ENCODE assay signal across 9 cellular contexts in the genomic region with DNA sequence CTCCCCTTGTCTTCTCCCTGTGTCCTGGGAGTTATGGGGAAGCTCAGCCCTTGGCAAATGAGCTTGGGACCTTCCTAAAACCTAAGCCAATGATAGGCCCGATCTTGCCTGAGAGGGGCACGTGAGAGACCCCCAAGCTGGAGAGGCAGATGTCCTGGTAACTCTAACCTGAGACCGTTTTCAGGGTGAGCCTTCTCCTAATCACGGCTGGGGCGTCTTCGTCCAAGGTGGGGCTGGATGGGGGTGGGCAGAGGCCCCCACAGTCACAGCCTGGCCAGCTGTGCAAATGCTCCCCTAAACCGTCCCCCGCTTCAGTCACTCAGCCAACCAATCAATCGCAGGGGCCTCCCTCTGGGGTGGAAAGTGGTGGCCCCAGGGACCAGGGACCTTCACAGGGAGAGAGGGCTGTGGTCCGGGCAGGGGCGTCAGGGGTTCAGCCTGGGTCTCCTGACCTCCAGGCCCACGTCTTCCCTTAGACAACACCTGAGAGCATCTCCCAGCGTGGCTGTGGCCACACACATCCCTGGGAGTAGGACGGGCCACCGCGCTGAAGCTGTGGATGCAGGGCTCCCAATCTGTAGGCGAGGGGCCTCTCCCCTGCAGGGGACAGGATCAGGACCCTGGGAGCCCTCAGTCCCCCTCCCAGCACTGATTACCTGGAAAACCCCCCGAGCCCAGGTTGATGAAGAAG. TPM values are rescaled to one million over a fixed set of nuclear protein-coding genes. Genes with fewer than 3 reads are reported as not detected.
A peak's percentile ranks its signal among the peaks of the same experiment; 100 is the strongest.
DNase-seq lines count a peak whose midpoint lies in the region; ATAC-seq and TF ChIP-seq lines count a peak whose summit lies in the region.
"Had no signal": no experiment of that assay in that cellular context is flagged by ENCODE, and none has a peak within 500 bp of the region (broad histone marks: within the 10 kb centered on the region; RNA-seq: fewer than 3 reads in every experiment).

No MANE protein-coding gene starts in this region.

- H3K27ac ChIP-seq in lower lobe of right lung (no peak overlapping the region), suprapubic skin (no peak overlapping the region)

- H3K36me3 Mint-ChIP-seq in T-helper 2 cell treated with Interferon-gamma antibody and Interleukin-4, amounts not matched to agents 5 μg/mL and 100 μg/mL, for 36 hours (ENCODE audit: low read depth): no peaks in the 10 kb centered on the region

- in situ Hi-C loops in astrocyte of the cerebellum (cut with HindIII; ENCODE audit: low sequenced_read_pairs): no loop called here

- 63% methylated on average over 11 of the region's 18 CpGs for WGBS in suprapubic skin

- H3K4me1 ChIP-seq in lower lobe of right lung (peaks cover 22% of the 10 kb centered on the region), suprapubic skin (peaks cover 37% of the 10 kb centered on the region)

- DNase-seq in T-helper 2 cell treated with Interferon-gamma antibody and Interleukin-4, amounts not matched to agents 5 μg/mL and 100 μg/mL, for 36 hours (ENCODE audit: low spot score): no peak
- no peak for DNase-seq in T-helper 2 cell
- DNase-seq in astrocyte of the cerebellum (ENCODE audit: low read depth): no peak
- DNase-seq in lower lobe of right lung: no peak
- DNase-seq in suprapubic skin (ENCODE audit: low spot score in 2 of 2): no peak
- no peak for DNase-seq in inferior parietal cortex (ENCODE audit: extremely low spot score)
- no peak for DNase-seq in stimulated activated CD4-positive, alpha-beta T cell treated with anti-CD3 and anti-CD28 coated beads, Interleukin-12 subunit alpha, Interleukin-12 subunit beta, amount 100 ng/mL, for 4 hours
- DNase-seq: ACHN had no signal

- no peaks in the 10 kb centered on the region for H3K9me3 Mint-ChIP-seq in T-helper 2 cell treated with Interferon-gamma antibody and Interleukin-4, amounts not matched to agents 5 μg/mL and 100 μg/mL, for 36 hours

- no peak for TF ChIP-seq CTCF in astrocyte of the cerebellum (IDR thresholded peaks at IDR 0.05; ENCODE audit: low read depth, low read length, missing control alignments)
- no peak for TF ChIP-seq CTCF in lower lobe of right lung (IDR thresholded peaks at IDR 0.05)
- TF ChIP-seq CTCF in suprapubic skin (IDR thresholded peaks at IDR 0.05): no peak

- no peak for TF ChIP-seq POLR2A in suprapubic skin (IDR thresholded peaks at IDR 0.05)

- H3K27me3 Mint-ChIP-seq in T-helper 2 cell treated with Interferon-gamma antibody and Interleukin-4, amounts not matched to agents 5 μg/mL and 100 μg/mL, for 36 hours (ENCODE audit: low read depth): peaks cover 30% of the 10 kb centered on the region

- intact Hi-C loops in lower lobe of right lung (cut with DNase I): no loop called here

- ATAC-seq in lower lobe of right lung: no peak
- ATAC-seq in GM19328 (IDR thresholded peaks at IDR 0.05; ENCODE audit: unreplicated experiment): no peak

- no peak for TF ChIP-seq EP300 in suprapubic skin (IDR thresholded peaks at IDR 0.05)

- no peaks in the 10 kb centered on the region for H3K9me3 ChIP-seq in lower lobe of right lung
- no peaks in the 10 kb centered on the region for H3K9me3 ChIP-seq in suprapubic skin

- no peak overlapping the region for H3K27ac Mint-ChIP-seq in T-helper 2 cell treated with Interferon-gamma antibody and Interleukin-4, amounts not matched to agents 5 μg/mL and 100 μg/mL, for 36 hours

- H3K27me3 ChIP-seq in lower lobe of right lung (ENCODE audit: low read depth) (peaks cover 7% of the 10 kb centered on the region), suprapubic skin (no peaks in the 10 kb centered on the region)

- H3K4me1 Mint-ChIP-seq in T-helper 2 cell treated with Interferon-gamma antibody and Interleukin-4, amounts not matched to agents 5 μg/mL and 100 μg/mL, for 36 hours (ENCODE audit: low read depth): peaks cover 8% of the 10 kb centered on the region

- H3K4me3 Mint-ChIP-seq in T-helper 2 cell treated with Interferon-gamma antibody and Interleukin-4, amounts not matched to agents 5 μg/mL and 100 μg/mL, for 36 hours: peak overlapping the region; percentile 64

- H3K4me3 ChIP-seq in astrocyte of the cerebellum (ENCODE audit: low read depth, low read length) (peak overlapping the region; percentile 40), lower lobe of right lung (peak overlapping the region; percentile 50), suprapubic skin (peak overlapping the region; percentile 49)

- no peaks in the 10 kb centered on the region for H3K36me3 ChIP-seq in lower lobe of right lung
- H3K36me3 ChIP-seq in suprapubic skin: no peaks in the 10 kb centered on the region

RNA-seq across cellular contexts. Expression of a gene that starts 30.6 kb away (rescaled TPM):
- total RNA-seq in lower lobe of right lung: 1,821 TPM
- 1,000 to 10,000 TPM; 2,659 to 6,485 (median 4,163) TPM for total RNA-seq in suprapubic skin

RNA-seq across cellular contexts. Expression of a gene that starts 46.2 kb away (rescaled TPM):
- total RNA-seq in lower lobe of right lung (3.3 TPM), suprapubic skin (1 to 10 TPM in 3 of 4 donors, under 1 TPM in 1; 0.52 to 4.7 (median 3.3) TPM)
